Comparison of ENCODE assay signal across 3 cellular contexts in the genomic region with DNA sequence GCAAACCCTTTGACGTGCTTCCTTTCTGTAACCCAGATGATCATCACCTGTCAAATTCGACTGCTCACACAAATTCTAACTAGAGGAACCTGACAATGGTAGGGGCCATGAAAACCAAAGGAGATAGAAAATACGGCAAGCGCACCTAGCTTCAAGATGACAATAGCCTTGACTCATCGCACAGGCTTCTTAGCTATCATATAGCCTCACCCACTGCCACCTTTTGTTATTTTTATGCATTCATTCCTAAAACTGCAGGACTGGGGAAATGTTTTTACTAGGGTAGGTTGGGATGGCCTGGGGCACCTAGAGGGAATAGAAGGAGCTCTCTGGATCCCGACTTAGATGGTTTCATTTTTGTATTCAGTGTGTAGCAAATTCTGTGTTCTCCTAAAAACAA.
TF ChIP-seq lines count a peak whose summit lies in the region.

No MANE protein-coding gene starts in this region.

TF ChIP-seq in GM23338, 12 proteins besides CTCF, POLR2A, EP300 and RAD21 (continues in another document):
- TF ChIP-seq ETS1 (IDR thresholded peaks at IDR 0.05) (no peak), STAT1 (IDR thresholded peaks at IDR 0.05; ENCODE audit: unreplicated experiment) (no peak), EZH2phosphoT487 (IDR thresholded peaks at IDR 0.05; ENCODE audit: unreplicated experiment) (no peak)
- TF ChIP-seq, protein P1, sequence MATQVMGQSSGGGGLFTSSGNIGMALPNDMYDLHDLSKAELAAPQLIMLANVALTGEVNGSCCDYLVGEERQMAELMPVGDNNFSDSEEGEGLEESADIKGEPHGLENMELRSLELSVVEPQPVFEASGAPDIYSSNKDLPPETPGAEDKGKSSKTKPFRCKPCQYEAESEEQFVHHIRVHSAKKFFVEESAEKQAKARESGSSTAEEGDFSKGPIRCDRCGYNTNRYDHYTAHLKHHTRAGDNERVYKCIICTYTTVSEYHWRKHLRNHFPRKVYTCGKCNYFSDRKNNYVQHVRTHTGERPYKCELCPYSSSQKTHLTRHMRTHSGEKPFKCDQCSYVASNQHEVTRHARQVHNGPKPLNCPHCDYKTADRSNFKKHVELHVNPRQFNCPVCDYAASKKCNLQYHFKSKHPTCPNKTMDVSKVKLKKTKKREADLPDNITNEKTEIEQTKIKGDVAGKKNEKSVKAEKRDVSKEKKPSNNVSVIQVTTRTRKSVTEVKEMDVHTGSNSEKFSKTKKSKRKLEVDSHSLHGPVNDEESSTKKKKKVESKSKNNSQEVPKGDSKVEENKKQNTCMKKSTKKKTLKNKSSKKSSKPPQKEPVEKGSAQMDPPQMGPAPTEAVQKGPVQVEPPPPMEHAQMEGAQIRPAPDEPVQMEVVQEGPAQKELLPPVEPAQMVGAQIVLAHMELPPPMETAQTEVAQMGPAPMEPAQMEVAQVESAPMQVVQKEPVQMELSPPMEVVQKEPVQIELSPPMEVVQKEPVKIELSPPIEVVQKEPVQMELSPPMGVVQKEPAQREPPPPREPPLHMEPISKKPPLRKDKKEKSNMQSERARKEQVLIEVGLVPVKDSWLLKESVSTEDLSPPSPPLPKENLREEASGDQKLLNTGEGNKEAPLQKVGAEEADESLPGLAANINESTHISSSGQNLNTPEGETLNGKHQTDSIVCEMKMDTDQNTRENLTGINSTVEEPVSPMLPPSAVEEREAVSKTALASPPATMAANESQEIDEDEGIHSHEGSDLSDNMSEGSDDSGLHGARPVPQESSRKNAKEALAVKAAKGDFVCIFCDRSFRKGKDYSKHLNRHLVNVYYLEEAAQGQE (IDR thresholded peaks at IDR 0.05; ENCODE audit: unreplicated experiment): no peak

TF ChIP-seq in WTC11, 78 proteins besides CTCF, POLR2A, EP300 and RAD21 (continued from another document and continues in another):
- no peak for TF ChIP-seq ATF2 (CRISPR knock-in tag; IDR thresholded peaks at IDR 0.05; ENCODE audit: borderline replicate concordance, low read depth)
- no peak for TF ChIP-seq NR2C2 (CRISPR knock-in tag; IDR thresholded peaks at IDR 0.05)
- TF ChIP-seq NFE2L1 (CRISPR knock-in tag; IDR thresholded peaks at IDR 0.05): no peak
- no peak for TF ChIP-seq NFYB (CRISPR knock-in tag; conservative IDR thresholded peaks at IDR 0.05; ENCODE audit: low read depth)
- TF ChIP-seq, protein P2, sequence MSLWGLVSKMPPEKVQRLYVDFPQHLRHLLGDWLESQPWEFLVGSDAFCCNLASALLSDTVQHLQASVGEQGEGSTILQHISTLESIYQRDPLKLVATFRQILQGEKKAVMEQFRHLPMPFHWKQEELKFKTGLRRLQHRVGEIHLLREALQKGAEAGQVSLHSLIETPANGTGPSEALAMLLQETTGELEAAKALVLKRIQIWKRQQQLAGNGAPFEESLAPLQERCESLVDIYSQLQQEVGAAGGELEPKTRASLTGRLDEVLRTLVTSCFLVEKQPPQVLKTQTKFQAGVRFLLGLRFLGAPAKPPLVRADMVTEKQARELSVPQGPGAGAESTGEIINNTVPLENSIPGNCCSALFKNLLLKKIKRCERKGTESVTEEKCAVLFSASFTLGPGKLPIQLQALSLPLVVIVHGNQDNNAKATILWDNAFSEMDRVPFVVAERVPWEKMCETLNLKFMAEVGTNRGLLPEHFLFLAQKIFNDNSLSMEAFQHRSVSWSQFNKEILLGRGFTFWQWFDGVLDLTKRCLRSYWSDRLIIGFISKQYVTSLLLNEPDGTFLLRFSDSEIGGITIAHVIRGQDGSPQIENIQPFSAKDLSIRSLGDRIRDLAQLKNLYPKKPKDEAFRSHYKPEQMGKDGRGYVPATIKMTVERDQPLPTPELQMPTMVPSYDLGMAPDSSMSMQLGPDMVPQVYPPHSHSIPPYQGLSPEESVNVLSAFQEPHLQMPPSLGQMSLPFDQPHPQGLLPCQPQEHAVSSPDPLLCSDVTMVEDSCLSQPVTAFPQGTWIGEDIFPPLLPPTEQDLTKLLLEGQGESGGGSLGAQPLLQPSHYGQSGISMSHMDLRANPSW (CRISPR knock-in tag; conservative IDR thresholded peaks at IDR 0.05; ENCODE audit: low read depth): no peak
- no peak for TF ChIP-seq MLX (CRISPR knock-in tag; IDR thresholded peaks at IDR 0.05)
- TF ChIP-seq FOXJ3 (CRISPR knock-in tag; IDR thresholded peaks at IDR 0.05; ENCODE audit: borderline replicate concordance): no peak
- TF ChIP-seq ATF3 (CRISPR knock-in tag; conservative IDR thresholded peaks at IDR 0.05): no peak
- TF ChIP-seq ATF1 (CRISPR knock-in tag; IDR thresholded peaks at IDR 0.05): no peak
- TF ChIP-seq RELA (CRISPR knock-in tag; IDR thresholded peaks at IDR 0.05; ENCODE audit: borderline replicate concordance): no peak
- no peak for TF ChIP-seq TP53 (CRISPR knock-in tag; IDR thresholded peaks at IDR 0.05)
- TF ChIP-seq, protein P3, sequence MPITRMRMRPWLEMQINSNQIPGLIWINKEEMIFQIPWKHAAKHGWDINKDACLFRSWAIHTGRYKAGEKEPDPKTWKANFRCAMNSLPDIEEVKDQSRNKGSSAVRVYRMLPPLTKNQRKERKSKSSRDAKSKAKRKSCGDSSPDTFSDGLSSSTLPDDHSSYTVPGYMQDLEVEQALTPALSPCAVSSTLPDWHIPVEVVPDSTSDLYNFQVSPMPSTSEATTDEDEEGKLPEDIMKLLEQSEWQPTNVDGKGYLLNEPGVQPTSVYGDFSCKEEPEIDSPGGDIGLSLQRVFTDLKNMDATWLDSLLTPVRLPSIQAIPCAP (CRISPR knock-in tag; IDR thresholded peaks at IDR 0.05): no peak
- TF ChIP-seq ZNF232 (CRISPR knock-in tag; IDR thresholded peaks at IDR 0.05): no peak
- no peak for TF ChIP-seq NR1H2 (CRISPR knock-in tag; IDR thresholded peaks at IDR 0.05)
- TF ChIP-seq JUN (CRISPR knock-in tag; IDR thresholded peaks at IDR 0.05): no peak
- TF ChIP-seq, protein P4, sequence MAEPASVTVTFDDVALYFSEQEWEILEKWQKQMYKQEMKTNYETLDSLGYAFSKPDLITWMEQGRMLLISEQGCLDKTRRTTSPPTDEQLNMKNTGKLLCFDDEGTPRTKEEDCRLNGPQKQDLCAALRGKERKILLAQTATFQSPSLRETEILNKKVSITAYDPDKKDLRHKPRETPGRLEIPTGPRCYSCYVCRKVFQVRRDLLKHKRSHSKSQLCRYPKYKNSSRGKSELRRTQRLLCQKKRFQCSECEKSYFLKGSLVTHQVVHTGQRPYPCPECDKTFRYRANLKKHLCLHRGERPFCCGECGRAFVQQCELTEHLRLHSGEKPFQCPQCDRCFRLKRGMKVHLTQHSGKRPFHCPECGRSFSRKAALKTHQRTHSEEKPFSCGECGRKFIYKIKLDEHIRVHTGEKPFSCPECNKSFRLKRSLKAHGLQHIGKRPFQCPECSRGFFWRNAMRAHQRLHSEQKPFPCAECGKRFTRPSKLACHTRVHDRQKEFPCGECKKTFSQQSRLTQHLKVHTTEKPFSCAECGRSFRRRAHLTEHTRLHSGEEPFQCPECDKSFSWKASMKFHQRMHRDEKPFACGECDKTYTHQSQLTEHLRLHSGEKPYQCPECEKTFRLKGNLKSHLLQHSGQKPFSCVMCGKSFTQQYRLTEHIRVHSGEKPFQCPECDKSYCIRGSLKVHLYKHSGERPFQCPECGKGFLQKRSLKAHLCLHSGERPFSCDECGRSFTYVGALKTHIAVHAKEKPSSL (CRISPR knock-in tag; conservative IDR thresholded peaks at IDR 0.05): no peak
- TF ChIP-seq FOXK1 (CRISPR knock-in tag; IDR thresholded peaks at IDR 0.05): no peak

TF ChIP-seq in neural cell, 6 proteins besides CTCF, POLR2A, EP300 and RAD21 (continued from another document):
- TF ChIP-seq, protein P1 (IDR thresholded peaks at IDR 0.05; ENCODE audit: borderline replicate concordance): no peak
- no peak for TF ChIP-seq TAF1 (IDR thresholded peaks at IDR 0.05; ENCODE audit: low read depth)
- TF ChIP-seq SMC3 (conservative IDR thresholded peaks at IDR 0.05; ENCODE audit: poor library complexity): peak; percentile 30
- no peak for TF ChIP-seq EZH2 (IDR thresholded peaks at IDR 0.05; ENCODE audit: borderline replicate concordance, insufficient read depth, low read length, poor library complexity, severe bottlenecking)
- TF ChIP-seq POLR2AphosphoS5 (IDR thresholded peaks at IDR 0.05): peak; percentile 44
TF ChIP-seq in neural cell: peak in this region for 2.
